ENCODE assay signal across 8 cellular contexts in the genomic region with DNA sequence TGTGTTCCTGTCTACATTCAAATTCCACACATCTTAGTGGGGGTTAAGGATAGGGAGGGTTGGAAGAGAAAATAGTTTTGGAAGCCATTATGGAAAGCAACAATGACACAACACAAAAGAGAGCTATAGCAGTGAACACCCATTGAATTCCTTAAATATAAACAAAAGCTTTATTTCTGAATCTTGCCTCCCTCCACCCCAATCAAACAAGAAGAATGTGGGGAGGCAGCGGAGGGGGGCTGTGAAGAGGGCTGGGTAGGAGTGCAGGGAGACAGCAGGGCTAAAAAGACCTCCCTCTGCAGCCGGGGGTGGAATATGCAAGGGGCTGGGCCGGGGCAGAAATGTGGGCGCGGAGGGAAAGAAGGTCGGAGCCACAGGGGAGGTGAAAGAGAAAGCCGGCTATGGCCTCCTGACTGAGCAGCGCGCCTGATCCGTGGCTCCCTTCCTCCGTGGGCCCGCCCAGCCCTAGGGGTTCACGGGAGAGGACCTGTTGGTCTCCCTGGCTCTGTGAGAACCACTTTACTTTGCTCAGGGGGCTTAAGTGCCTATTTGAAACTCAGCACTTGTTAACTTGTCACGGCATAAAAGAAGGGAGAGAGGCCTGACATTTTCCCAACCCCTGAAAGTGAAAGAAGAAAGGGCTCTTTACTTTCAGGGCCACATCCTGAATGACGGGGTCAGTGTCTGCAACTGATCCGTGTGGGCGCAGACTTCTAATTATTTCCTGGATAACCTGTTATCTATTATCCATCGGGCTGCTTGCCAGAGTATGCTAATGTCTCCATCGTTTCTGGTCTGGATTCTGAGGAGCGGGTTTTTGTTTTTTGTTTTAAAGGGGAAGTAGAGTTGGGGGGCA.
DNase-seq lines count a peak whose midpoint lies in the region; ATAC-seq, FAIRE-seq and TF ChIP-seq lines count a peak whose summit lies in the region.

No MANE protein-coding gene starts in this region.

- peak; percentile 36 for TF ChIP-seq POLR2A in GM19099 (IDR thresholded peaks at IDR 0.05; ENCODE audit: extremely low read depth, insufficient read length, low read depth)

- ATAC-seq in HG03565 (IDR thresholded peaks at IDR 0.05; ENCODE audit: unreplicated experiment): no peak

- H3K4me3 ChIP-seq in neutrophil (ENCODE audit: low read depth in 1 of 2, low read length in 1 of 2): peak overlapping the region; percentile 58 to 71

- peaks cover 12 to 15% of the 10 kb centered on the region in 2 experiments for H3K4me1 ChIP-seq in neutrophil (ENCODE audit: control insufficient read depth in 1 of 2, insufficient read depth in 1 of 2, low read depth in 1 of 2, low read length in 1 of 2)

- H3K9me3 ChIP-seq in neutrophil: no peaks in the 10 kb centered on the region

- no peak for FAIRE-seq in RCC 7860 (lab: Jason Lieb, UNC)

- peak; percentile 43 for DNase-seq in NCI-H526 treated with DMSO at 0.1 percent for 48 hours (lab: John Stamatoyannopoulos, UW)
- DNase-seq in activated naive CD4-positive, alpha-beta T cell treated with anti-CD3 and anti-CD28 coated beads, Interleukin-2, amount 50 U/mL, for 16 hours: peak; percentile 44
- DNase-seq in globus pallidus (ENCODE audit: low spot score): peak; percentile 77
- DNase-seq in GM19240 (ENCODE audit: insufficient read length, low spot score): no peak
- DNase-seq in RCC 7860 (ENCODE audit: low spot score): no peak

- TF ChIP-seq CTCF in neutrophil (IDR thresholded peaks at IDR 0.05): no peak

- peak overlapping the region; percentile 13 for H3K27ac ChIP-seq in neutrophil

- H3K27me3 ChIP-seq in neutrophil: no peaks in the 10 kb centered on the region

- no peaks in the 10 kb centered on the region for H3K36me3 ChIP-seq in neutrophil

Comparison
In these comparisons a context has a peak if more than half of its experiments do, and no peak if none do; other contexts are left out.
1. DNase-seq: peak in NCI-H526 treated with DMSO at 0.1 percent for 48 hours (single experiment), activated naive CD4-positive, alpha-beta T cell treated with anti-CD3 and anti-CD28 coated beads, Interleukin-2, amount 50 U/mL, for 16 hours (single experiment) and globus pallidus (single experiment); none in GM19240 (single experiment) and RCC 7860 (single experiment).